10 cellular contexts compared by ENCODE assay signal in genomic region chr20:56393653-56394052, GRCh38. TPM values are rescaled to one million over a fixed set of nuclear protein-coding genes. Genes with fewer than 3 reads are reported as not detected.
DNase-seq lines count a peak whose midpoint lies in the region; ATAC-seq and TF ChIP-seq lines count a peak whose summit lies in the region.
"Had no signal": no experiment of that assay in that cellular context is flagged by ENCODE, and none has a peak within 500 bp of the region (broad histone marks: within the 10 kb centered on the region; RNA-seq: fewer than 3 reads in every experiment).

No MANE protein-coding gene starts in this region.

- H3K36me3 ChIP-seq in BE2C (peaks cover 56% of the 10 kb centered on the region), KOPT-K1 (ENCODE audit: insufficient read depth, low read length) (peaks cover 62% of the 10 kb centered on the region), ectodermal cell (ENCODE audit: control insufficient read depth, insufficient read depth, low read length) (peaks cover 46% of the 10 kb centered on the region), neural progenitor cell (peaks cover 16% of the 10 kb centered on the region)

- peak overlapping the region; percentile 60 for H3K9ac ChIP-seq in neural progenitor cell

- H3K27me3 ChIP-seq in BE2C (no peaks in the 10 kb centered on the region), ectodermal cell (ENCODE audit: control insufficient read depth, insufficient read depth, low read length, poor library complexity, severe bottlenecking) (no peaks in the 10 kb centered on the region), neural progenitor cell (no peaks in the 10 kb centered on the region)

- DNase-seq in BE2C (no peak), neural progenitor cell (ENCODE audit: low spot score) (no peak), GM20000 (ENCODE audit: low spot score) (no peak)
- no peak for DNase-seq in activated T-cell treated with anti-CD3 and anti-CD28 coated beads, Interleukin-2, amount 50 U/mL, for 24 hours
- DNase-seq: kidney glomerular epithelial cell, NCI-H226 had no signal

- no peak overlapping the region for H3K4me3 Mint-ChIP-seq in neural progenitor cell
- H3K4me3 Mint-ChIP-seq in activated T-cell treated with anti-CD3 and anti-CD28 coated beads, Interleukin-2, amount 50 U/mL, for 24 hours, result no peak overlapping the region

- ATAC-seq in HG02678 (IDR thresholded peaks at IDR 0.05; ENCODE audit: unreplicated experiment) (no peak), GM18907 (IDR thresholded peaks at IDR 0.05; ENCODE audit: unreplicated experiment) (no peak)

- H3K79me2 ChIP-seq in neural progenitor cell (ENCODE audit: low read depth), result peaks cover 77% of the 10 kb centered on the region

- peak overlapping the region; percentile 99 for H3K4me3 ChIP-seq in BE2C (ENCODE audit: low read depth, low read length)
- H3K4me3 ChIP-seq in ectodermal cell (ENCODE audit: insufficient read depth, low read depth, low read length), result peak overlapping the region; percentile 97
- peak overlapping the region; percentile 73 for H3K4me3 ChIP-seq in neural progenitor cell

- no peak overlapping the region for H2AFZ ChIP-seq in neural progenitor cell (replicated peaks)

- H3K9me3 ChIP-seq in BE2C, result no peaks in the 10 kb centered on the region
- H3K9me3 ChIP-seq in KOPT-K1 (ENCODE audit: insufficient read depth, low read length, poor library complexity, severe bottlenecking), result no peaks in the 10 kb centered on the region
- H3K9me3 ChIP-seq in ectodermal cell (ENCODE audit: control insufficient read depth, low read length), result no peaks in the 10 kb centered on the region
- H3K9me3 ChIP-seq in neural progenitor cell (ENCODE audit: low read depth), result no peaks in the 10 kb centered on the region

- peaks cover 26% of the 10 kb centered on the region for H3F3A ChIP-seq in neural progenitor cell (ENCODE audit: low read depth)

- H3K4me1 ChIP-seq in BE2C (peaks cover 4% of the 10 kb centered on the region; the same call in 1 of the 2 replicates), ectodermal cell (ENCODE audit: control insufficient read depth, insufficient read depth, low read length) (peaks cover 15% of the 10 kb centered on the region), neural progenitor cell (peaks cover 21% of the 10 kb centered on the region)

- no peaks in the 10 kb centered on the region for H3K9me3 Mint-ChIP-seq in neural progenitor cell
- H3K9me3 Mint-ChIP-seq in activated T-cell treated with anti-CD3 and anti-CD28 coated beads, Interleukin-2, amount 50 U/mL, for 24 hours, result no peaks in the 10 kb centered on the region

- peaks cover 32% of the 10 kb centered on the region for H3K4me1 Mint-ChIP-seq in neural progenitor cell
- H3K4me1 Mint-ChIP-seq in activated T-cell treated with anti-CD3 and anti-CD28 coated beads, Interleukin-2, amount 50 U/mL, for 24 hours (ENCODE audit: low read depth), result peaks cover 34% of the 10 kb centered on the region

- peaks cover 39% of the 10 kb centered on the region for H4K20me1 ChIP-seq in neural progenitor cell (ENCODE audit: low read depth)

- TF ChIP-seq CTCF in BE2C (IDR thresholded peaks at IDR 0.05; ENCODE audit: low read depth, low read length) (no peak), neural progenitor cell (IDR thresholded peaks at IDR 0.05) (no peak), GM20000 (IDR thresholded peaks at IDR 0.05; ENCODE audit: extremely low read depth, missing control alignments) (no peak)

- peak overlapping the region; percentile 90 for H3K4me2 ChIP-seq in neural progenitor cell

- H3K27ac ChIP-seq in KOPT-K1 (ENCODE audit: low read depth, low read length, poor library complexity, severe bottlenecking), result peak overlapping the region; percentile 90
- H3K27ac ChIP-seq in ectodermal cell (ENCODE audit: insufficient read depth, low read depth, low read length, poor library complexity, severe bottlenecking), result no peak overlapping the region
- no peak overlapping the region for H3K27ac ChIP-seq in neural progenitor cell

- H3K27me3 Mint-ChIP-seq in neural progenitor cell (ENCODE audit: insufficient read depth, low read depth), result no peaks in the 10 kb centered on the region
- no peaks in the 10 kb centered on the region for H3K27me3 Mint-ChIP-seq in activated T-cell treated with anti-CD3 and anti-CD28 coated beads, Interleukin-2, amount 50 U/mL, for 24 hours

- peaks cover 31% of the 10 kb centered on the region for H3K36me3 Mint-ChIP-seq in neural progenitor cell
- H3K36me3 Mint-ChIP-seq in activated T-cell treated with anti-CD3 and anti-CD28 coated beads, Interleukin-2, amount 50 U/mL, for 24 hours (ENCODE audit: low read depth), result peaks cover 57% of the 10 kb centered on the region

- 78% methylated on average over 8 of the region's 8 CpGs for WGBS in ectodermal cell, 2 experiments

- H3K27ac Mint-ChIP-seq in neural progenitor cell, result no peak overlapping the region
- no peak overlapping the region for H3K27ac Mint-ChIP-seq in activated T-cell treated with anti-CD3 and anti-CD28 coated beads, Interleukin-2, amount 50 U/mL, for 24 hours

RNA-seq across cellular contexts. Expression of gene CSTF1, which starts 1.2 kb away (rescaled TPM):
- 48.3 TPM for polyA plus RNA-seq in BE2C (2012; ENCODE audit: insufficient read depth, insufficient read length, low read depth)
- 59.9 TPM for polyA plus RNA-seq in ectodermal cell (2013, experiment 1 of 4)
- 62.4 TPM for polyA plus RNA-seq in ectodermal cell (2013, experiment 2 of 4)
- polyA plus RNA-seq in ectodermal cell (2013, experiment 3 of 4), result 49.4 TPM
- 51.7 TPM for polyA plus RNA-seq in ectodermal cell (2013, experiment 4 of 4)
- 72.7 and 87.2 TPM in 2 replicates for total RNA-seq in neural progenitor cell (ENCODE audit: low replicate concordance)

RNA-seq across cellular contexts. Expression of gene AURKA, which starts 1.6 kb away (rescaled TPM):
- polyA plus RNA-seq in BE2C (2012; ENCODE audit: insufficient read depth, insufficient read length, low read depth), result 10.9 TPM
- polyA plus RNA-seq in ectodermal cell (2013, experiment 1 of 4), result 69.4 TPM
- polyA plus RNA-seq in ectodermal cell (2013, experiment 2 of 4), result 55.6 TPM
- polyA plus RNA-seq in ectodermal cell (2013, experiment 3 of 4), result 57.6 TPM
- polyA plus RNA-seq in ectodermal cell (2013, experiment 4 of 4), result 61.5 TPM
- total RNA-seq in neural progenitor cell (ENCODE audit: low replicate concordance), result 144 and 186 TPM in 2 replicates

RNA-seq across cellular contexts. Expression of gene CASS4, which starts 18.4 kb away (rescaled TPM):
- polyA plus RNA-seq in BE2C (2012; ENCODE audit: insufficient read depth, insufficient read length, low read depth), result 0.25 TPM
- polyA plus RNA-seq in ectodermal cell (2013, experiment 1 of 4), result not detected
- polyA plus RNA-seq in ectodermal cell (2013, experiment 2 of 4), result 0.11 TPM
- 0.11 TPM for polyA plus RNA-seq in ectodermal cell (2013, experiment 3 of 4)
- not detected for polyA plus RNA-seq in ectodermal cell (2013, experiment 4 of 4)
- 0.09 TPM in 1 of 2 replicates, not detected in the other for total RNA-seq in neural progenitor cell (ENCODE audit: low replicate concordance)

RNA-seq across cellular contexts. Expression of gene FAM210B, which starts 34.9 kb away (rescaled TPM):
- polyA plus RNA-seq in BE2C (2012; ENCODE audit: insufficient read depth, insufficient read length, low read depth), result 2.6 TPM
- polyA plus RNA-seq in ectodermal cell (2013, experiment 1 of 4), result 40.2 TPM
- 44.2 TPM for polyA plus RNA-seq in ectodermal cell (2013, experiment 2 of 4)
- polyA plus RNA-seq in ectodermal cell (2013, experiment 3 of 4), result 34.9 TPM
- 37.4 TPM for polyA plus RNA-seq in ectodermal cell (2013, experiment 4 of 4)
- 19.3 and 26.7 TPM in 2 replicates for total RNA-seq in neural progenitor cell (ENCODE audit: low replicate concordance)
